1 cellular context compared by ENCODE assay signal in genomic region chr17:1882836-1883235, GRCh38.
TF ChIP-seq lines count a peak whose summit lies in the region.

No MANE protein-coding gene starts in this region.

TF ChIP-seq in HepG2, 621 proteins besides CTCF, POLR2A, EP300 and RAD21 (continued from another document):
- TF ChIP-seq RNF219 (CRISPR knock-in tag; IDR thresholded peaks at IDR 0.05) (no peak), RFX1 (IDR thresholded peaks at IDR 0.05) (no peak), SMC3 (IDR thresholded peaks at IDR 0.05; ENCODE audit: low read length) (peak; percentile 68), MXI1 (IDR thresholded peaks at IDR 0.05; ENCODE audit: borderline replicate concordance, low read depth, low read length) (no peak), DMAP1 (CRISPR knock-in tag; IDR thresholded peaks at IDR 0.05) (no peak), MAFK (conservative IDR thresholded peaks at IDR 0.05 in 1 of 2, IDR thresholded peaks at IDR 0.05 in 1 of 2; ENCODE audit: low read length in 2 of 2) (no peak), ZNF788 (CRISPR knock-in tag; IDR thresholded peaks at IDR 0.05; ENCODE audit: borderline replicate concordance) (no peak), GPN1 (CRISPR knock-in tag; IDR thresholded peaks at IDR 0.05; ENCODE audit: borderline replicate concordance) (no peak), MEF2D (CRISPR knock-in tag; IDR thresholded peaks at IDR 0.05) (no peak), HOXA5 (CRISPR knock-in tag; IDR thresholded peaks at IDR 0.05) (no peak), MED13 (CRISPR knock-in tag; IDR thresholded peaks at IDR 0.05) (no peak), ZNF720 (CRISPR knock-in tag; IDR thresholded peaks at IDR 0.05) (no peak), ZNF460 (CRISPR knock-in tag; IDR thresholded peaks at IDR 0.05; ENCODE audit: borderline replicate concordance) (no peak), SAFB2 (CRISPR knock-in tag; IDR thresholded peaks at IDR 0.05; ENCODE audit: borderline replicate concordance, low read depth) (no peak), NCOR1 (IDR thresholded peaks at IDR 0.05; ENCODE audit: borderline replicate concordance, low read length) (no peak), FOXO1 (CRISPR knock-in tag; IDR thresholded peaks at IDR 0.05) (no peak), SCMH1 (CRISPR knock-in tag; IDR thresholded peaks at IDR 0.05; ENCODE audit: borderline replicate concordance) (no peak), ZBTB39 (CRISPR knock-in tag; IDR thresholded peaks at IDR 0.05) (no peak), PLRG1 (conservative IDR thresholded peaks at IDR 0.05) (no peak), JDP2 (CRISPR knock-in tag; IDR thresholded peaks at IDR 0.05; ENCODE audit: borderline replicate concordance) (no peak), WIZ (CRISPR knock-in tag; IDR thresholded peaks at IDR 0.05) (no peak), ZNF563 (CRISPR knock-in tag; IDR thresholded peaks at IDR 0.05) (no peak), ZNF318 (CRISPR knock-in tag; IDR thresholded peaks at IDR 0.05) (no peak), PAF1 (CRISPR knock-in tag; IDR thresholded peaks at IDR 0.05) (no peak), STAG1 (CRISPR knock-in tag; IDR thresholded peaks at IDR 0.05) (peak; percentile 81), ZMAT5 (CRISPR knock-in tag; IDR thresholded peaks at IDR 0.05; ENCODE audit: borderline replicate concordance, low read depth) (no peak), ZNF660 (CRISPR knock-in tag; IDR thresholded peaks at IDR 0.05; ENCODE audit: borderline replicate concordance, low read depth) (no peak), LCORL (IDR thresholded peaks at IDR 0.05) (no peak), LCORL (CRISPR knock-in tag; IDR thresholded peaks at IDR 0.05) (0 out of 2 replicates have a peak, but pooled peaks have one; percentile 20), ZNF383 (CRISPR knock-in tag; IDR thresholded peaks at IDR 0.05; ENCODE audit: borderline replicate concordance) (no peak)
